In the genomic region with DNA sequence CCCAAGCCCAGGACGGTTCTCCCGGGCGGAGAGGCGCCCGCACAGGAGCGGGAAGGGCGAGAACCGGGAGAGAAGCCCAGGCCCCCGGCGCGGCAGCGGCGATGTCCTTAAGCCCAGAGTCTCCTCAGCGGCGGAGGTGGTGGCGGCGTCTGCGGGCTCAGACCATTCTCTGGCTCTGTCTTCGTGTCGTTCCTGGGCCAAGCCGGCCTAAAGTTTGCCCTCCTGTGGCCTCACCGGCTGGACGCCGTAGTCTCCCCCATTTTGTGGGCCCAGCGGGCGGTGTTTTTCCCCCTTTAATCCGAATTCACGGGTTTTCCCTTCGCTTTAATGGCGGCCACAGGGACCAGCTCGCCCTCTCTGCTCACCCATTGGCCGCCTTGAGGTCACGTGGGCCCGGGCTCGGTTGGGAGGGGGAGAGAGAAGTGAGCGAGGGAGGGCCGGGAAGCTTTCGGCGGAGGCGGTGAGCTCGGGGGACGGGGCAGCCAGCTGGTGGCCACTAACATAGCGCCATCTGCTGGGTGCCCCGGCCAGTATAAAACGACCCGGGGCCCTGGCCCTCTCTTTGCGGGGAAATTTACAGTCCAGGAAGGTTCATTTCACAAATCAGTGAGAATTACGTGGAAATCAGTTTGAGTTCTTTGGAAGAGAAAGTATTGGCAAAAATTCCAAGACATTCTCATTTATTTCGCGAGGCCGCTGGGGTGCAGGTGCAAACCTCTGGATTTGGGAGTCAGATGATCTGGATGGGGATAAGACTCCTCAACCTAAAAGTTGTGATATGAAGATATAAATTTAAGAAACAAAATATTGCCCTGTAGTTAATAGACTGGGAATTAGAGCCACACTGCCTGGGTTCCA, we compare ENCODE assay signal across 1 cellular context.
TF ChIP-seq lines count a peak whose summit lies in the region.

No MANE protein-coding gene starts in this region.

TF ChIP-seq in HepG2, 621 proteins besides CTCF, POLR2A, EP300 and RAD21 (continued from another document and continues in another):
- TF ChIP-seq, protein P1, sequence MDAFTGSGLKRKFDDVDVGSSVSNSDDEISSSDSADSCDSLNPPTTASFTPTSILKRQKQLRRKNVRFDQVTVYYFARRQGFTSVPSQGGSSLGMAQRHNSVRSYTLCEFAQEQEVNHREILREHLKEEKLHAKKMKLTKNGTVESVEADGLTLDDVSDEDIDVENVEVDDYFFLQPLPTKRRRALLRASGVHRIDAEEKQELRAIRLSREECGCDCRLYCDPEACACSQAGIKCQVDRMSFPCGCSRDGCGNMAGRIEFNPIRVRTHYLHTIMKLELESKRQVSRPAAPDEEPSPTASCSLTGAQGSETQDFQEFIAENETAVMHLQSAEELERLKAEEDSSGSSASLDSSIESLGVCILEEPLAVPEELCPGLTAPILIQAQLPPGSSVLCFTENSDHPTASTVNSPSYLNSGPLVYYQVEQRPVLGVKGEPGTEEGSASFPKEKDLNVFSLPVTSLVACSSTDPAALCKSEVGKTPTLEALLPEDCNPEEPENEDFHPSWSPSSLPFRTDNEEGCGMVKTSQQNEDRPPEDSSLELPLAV (CRISPR knock-in tag; conservative IDR thresholded peaks at IDR 0.05; ENCODE audit: low read depth): no peak
- 0 out of 2 replicates have a peak, but pooled peaks have one; percentile 26 for TF ChIP-seq PPARG (CRISPR knock-in tag; conservative IDR thresholded peaks at IDR 0.05)
- no peak for TF ChIP-seq ZBTB3 (CRISPR knock-in tag; IDR thresholded peaks at IDR 0.05; ENCODE audit: borderline replicate concordance, low read depth)
- no peak for TF ChIP-seq MTA3 (CRISPR knock-in tag; IDR thresholded peaks at IDR 0.05)
- no peak for TF ChIP-seq ZNF703 (CRISPR knock-in tag; IDR thresholded peaks at IDR 0.05; ENCODE audit: borderline replicate concordance)
- TF ChIP-seq, protein P2, sequence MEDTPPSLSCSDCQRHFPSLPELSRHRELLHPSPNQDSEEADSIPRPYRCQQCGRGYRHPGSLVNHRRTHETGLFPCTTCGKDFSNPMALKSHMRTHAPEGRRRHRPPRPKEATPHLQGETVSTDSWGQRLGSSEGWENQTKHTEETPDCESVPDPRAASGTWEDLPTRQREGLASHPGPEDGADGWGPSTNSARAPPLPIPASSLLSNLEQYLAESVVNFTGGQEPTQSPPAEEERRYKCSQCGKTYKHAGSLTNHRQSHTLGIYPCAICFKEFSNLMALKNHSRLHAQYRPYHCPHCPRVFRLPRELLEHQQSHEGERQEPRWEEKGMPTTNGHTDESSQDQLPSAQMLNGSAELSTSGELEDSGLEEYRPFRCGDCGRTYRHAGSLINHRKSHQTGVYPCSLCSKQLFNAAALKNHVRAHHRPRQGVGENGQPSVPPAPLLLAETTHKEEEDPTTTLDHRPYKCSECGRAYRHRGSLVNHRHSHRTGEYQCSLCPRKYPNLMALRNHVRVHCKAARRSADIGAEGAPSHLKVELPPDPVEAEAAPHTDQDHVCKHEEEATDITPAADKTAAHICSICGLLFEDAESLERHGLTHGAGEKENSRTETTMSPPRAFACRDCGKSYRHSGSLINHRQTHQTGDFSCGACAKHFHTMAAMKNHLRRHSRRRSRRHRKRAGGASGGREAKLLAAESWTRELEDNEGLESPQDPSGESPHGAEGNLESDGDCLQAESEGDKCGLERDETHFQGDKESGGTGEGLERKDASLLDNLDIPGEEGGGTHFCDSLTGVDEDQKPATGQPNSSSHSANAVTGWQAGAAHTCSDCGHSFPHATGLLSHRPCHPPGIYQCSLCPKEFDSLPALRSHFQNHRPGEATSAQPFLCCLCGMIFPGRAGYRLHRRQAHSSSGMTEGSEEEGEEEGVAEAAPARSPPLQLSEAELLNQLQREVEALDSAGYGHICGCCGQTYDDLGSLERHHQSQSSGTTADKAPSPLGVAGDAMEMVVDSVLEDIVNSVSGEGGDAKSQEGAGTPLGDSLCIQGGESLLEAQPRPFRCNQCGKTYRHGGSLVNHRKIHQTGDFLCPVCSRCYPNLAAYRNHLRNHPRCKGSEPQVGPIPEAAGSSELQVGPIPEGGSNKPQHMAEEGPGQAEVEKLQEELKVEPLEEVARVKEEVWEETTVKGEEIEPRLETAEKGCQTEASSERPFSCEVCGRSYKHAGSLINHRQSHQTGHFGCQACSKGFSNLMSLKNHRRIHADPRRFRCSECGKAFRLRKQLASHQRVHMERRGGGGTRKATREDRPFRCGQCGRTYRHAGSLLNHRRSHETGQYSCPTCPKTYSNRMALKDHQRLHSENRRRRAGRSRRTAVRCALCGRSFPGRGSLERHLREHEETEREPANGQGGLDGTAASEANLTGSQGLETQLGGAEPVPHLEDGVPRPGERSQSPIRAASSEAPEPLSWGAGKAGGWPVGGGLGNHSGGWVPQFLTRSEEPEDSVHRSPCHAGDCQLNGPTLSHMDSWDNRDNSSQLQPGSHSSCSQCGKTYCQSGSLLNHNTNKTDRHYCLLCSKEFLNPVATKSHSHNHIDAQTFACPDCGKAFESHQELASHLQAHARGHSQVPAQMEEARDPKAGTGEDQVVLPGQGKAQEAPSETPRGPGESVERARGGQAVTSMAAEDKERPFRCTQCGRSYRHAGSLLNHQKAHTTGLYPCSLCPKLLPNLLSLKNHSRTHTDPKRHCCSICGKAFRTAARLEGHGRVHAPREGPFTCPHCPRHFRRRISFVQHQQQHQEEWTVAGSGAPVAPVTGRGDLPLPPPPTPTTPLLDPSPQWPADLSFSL (CRISPR knock-in tag; IDR thresholded peaks at IDR 0.05): 0 out of 2 replicates have a peak, but pooled peaks have one; percentile 44
- TF ChIP-seq, protein P3, sequence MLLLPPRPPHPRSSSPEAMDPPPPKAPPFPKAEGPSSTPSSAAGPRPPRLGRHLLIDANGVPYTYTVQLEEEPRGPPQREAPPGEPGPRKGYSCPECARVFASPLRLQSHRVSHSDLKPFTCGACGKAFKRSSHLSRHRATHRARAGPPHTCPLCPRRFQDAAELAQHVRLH (CRISPR knock-in tag; IDR thresholded peaks at IDR 0.05; ENCODE audit: borderline replicate concordance, low read depth): peak; percentile 87; the same call in 1 of the 2 replicates
- no peak for TF ChIP-seq ZC3H4 (CRISPR knock-in tag; IDR thresholded peaks at IDR 0.05; ENCODE audit: borderline replicate concordance)
- TF ChIP-seq NCOA1 (CRISPR knock-in tag; IDR thresholded peaks at IDR 0.05): peak; percentile 82; the same call in 1 of the 2 replicates
- no peak for TF ChIP-seq EHMT2 (IDR thresholded peaks at IDR 0.05; ENCODE audit: borderline replicate concordance, low read depth, low read length)
- no peak for TF ChIP-seq TRIM24 (CRISPR knock-in tag; IDR thresholded peaks at IDR 0.05)
- TF ChIP-seq, protein P4, sequence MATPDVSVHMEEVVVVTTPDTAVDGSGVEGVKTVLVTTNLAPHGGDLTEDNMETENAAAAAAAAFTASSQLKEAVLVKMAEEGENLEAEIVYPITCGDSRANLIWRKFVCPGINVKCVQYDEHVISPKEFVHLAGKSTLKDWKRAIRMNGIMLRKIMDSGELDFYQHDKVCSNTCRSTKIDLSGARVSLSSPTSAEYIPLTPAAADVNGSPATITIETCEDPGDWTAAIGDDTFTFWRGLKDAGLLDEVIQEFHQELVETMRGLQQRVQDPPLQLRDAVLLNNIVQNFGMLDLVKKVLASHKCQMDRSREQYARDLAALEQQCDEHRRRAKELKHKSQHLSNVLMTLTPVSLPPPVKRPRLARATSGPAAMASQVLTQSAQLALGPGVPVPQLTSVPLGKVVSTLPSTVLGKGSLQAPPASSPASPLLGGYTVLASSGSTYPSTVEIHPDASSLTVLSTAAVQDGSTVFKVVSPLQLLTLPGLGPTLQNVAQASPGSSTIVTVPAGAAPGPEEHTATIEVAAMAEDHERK (CRISPR knock-in tag; IDR thresholded peaks at IDR 0.05; ENCODE audit: low read depth): no peak
- TF ChIP-seq, protein P5, sequence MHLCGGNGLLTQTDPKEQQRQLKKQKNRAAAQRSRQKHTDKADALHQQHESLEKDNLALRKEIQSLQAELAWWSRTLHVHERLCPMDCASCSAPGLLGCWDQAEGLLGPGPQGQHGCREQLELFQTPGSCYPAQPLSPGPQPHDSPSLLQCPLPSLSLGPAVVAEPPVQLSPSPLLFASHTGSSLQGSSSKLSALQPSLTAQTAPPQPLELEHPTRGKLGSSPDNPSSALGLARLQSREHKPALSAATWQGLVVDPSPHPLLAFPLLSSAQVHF (CRISPR knock-in tag; IDR thresholded peaks at IDR 0.05): no peak
- TF ChIP-seq, protein P6, sequence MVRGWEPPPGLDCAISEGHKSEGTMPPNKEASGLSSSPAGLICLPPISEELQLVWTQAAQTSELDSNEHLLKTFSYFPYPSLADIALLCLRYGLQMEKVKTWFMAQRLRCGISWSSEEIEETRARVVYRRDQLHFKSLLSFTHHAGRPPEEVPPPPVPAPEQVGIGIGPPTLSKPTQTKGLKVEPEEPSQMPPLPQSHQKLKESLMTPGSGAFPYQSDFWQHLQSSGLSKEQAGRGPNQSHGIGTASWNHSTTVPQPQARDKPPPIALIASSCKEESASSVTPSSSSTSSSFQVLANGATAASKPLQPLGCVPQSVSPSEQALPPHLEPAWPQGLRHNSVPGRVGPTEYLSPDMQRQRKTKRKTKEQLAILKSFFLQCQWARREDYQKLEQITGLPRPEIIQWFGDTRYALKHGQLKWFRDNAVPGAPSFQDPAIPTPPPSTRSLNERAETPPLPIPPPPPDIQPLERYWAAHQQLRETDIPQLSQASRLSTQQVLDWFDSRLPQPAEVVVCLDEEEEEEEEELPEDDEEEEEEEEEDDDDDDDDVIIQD (CRISPR knock-in tag; IDR thresholded peaks at IDR 0.05; ENCODE audit: low read depth): peak; percentile 93
- TF ChIP-seq HDAC2 (CRISPR knock-in tag; IDR thresholded peaks at IDR 0.05): peak; percentile 28; the same call in 1 of the 2 replicates
- TF ChIP-seq FOXO1 (CRISPR knock-in tag; IDR thresholded peaks at IDR 0.05): peak; percentile 49
- peak; percentile 92 for TF ChIP-seq ZNF430 (CRISPR knock-in tag; IDR thresholded peaks at IDR 0.05)
- TF ChIP-seq ESRRA (CRISPR knock-in tag; IDR thresholded peaks at IDR 0.05; ENCODE audit: low read depth): peak; percentile 50; the same call in 1 of the 2 replicates
- TF ChIP-seq, protein P7, sequence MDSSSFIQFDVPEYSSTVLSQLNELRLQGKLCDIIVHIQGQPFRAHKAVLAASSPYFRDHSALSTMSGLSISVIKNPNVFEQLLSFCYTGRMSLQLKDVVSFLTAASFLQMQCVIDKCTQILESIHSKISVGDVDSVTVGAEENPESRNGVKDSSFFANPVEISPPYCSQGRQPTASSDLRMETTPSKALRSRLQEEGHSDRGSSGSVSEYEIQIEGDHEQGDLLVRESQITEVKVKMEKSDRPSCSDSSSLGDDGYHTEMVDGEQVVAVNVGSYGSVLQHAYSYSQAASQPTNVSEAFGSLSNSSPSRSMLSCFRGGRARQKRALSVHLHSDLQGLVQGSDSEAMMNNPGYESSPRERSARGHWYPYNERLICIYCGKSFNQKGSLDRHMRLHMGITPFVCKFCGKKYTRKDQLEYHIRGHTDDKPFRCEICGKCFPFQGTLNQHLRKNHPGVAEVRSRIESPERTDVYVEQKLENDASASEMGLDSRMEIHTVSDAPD (CRISPR knock-in tag; IDR thresholded peaks at IDR 0.05): no peak; the same call in 1 of the 2 replicates
- TF ChIP-seq, protein P8, sequence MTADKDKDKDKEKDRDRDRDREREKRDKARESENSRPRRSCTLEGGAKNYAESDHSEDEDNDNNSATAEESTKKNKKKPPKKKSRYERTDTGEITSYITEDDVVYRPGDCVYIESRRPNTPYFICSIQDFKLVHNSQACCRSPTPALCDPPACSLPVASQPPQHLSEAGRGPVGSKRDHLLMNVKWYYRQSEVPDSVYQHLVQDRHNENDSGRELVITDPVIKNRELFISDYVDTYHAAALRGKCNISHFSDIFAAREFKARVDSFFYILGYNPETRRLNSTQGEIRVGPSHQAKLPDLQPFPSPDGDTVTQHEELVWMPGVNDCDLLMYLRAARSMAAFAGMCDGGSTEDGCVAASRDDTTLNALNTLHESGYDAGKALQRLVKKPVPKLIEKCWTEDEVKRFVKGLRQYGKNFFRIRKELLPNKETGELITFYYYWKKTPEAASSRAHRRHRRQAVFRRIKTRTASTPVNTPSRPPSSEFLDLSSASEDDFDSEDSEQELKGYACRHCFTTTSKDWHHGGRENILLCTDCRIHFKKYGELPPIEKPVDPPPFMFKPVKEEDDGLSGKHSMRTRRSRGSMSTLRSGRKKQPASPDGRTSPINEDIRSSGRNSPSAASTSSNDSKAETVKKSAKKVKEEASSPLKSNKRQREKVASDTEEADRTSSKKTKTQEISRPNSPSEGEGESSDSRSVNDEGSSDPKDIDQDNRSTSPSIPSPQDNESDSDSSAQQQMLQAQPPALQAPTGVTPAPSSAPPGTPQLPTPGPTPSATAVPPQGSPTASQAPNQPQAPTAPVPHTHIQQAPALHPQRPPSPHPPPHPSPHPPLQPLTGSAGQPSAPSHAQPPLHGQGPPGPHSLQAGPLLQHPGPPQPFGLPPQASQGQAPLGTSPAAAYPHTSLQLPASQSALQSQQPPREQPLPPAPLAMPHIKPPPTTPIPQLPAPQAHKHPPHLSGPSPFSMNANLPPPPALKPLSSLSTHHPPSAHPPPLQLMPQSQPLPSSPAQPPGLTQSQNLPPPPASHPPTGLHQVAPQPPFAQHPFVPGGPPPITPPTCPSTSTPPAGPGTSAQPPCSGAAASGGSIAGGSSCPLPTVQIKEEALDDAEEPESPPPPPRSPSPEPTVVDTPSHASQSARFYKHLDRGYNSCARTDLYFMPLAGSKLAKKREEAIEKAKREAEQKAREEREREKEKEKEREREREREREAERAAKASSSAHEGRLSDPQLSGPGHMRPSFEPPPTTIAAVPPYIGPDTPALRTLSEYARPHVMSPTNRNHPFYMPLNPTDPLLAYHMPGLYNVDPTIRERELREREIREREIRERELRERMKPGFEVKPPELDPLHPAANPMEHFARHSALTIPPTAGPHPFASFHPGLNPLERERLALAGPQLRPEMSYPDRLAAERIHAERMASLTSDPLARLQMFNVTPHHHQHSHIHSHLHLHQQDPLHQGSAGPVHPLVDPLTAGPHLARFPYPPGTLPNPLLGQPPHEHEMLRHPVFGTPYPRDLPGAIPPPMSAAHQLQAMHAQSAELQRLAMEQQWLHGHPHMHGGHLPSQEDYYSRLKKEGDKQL (CRISPR knock-in tag; IDR thresholded peaks at IDR 0.05; ENCODE audit: low read depth): no peak; the same call in 1 of the 2 replicates
- TF ChIP-seq ZNF530 (CRISPR knock-in tag; IDR thresholded peaks at IDR 0.05; ENCODE audit: low read depth): no peak
- TF ChIP-seq KMT2B (CRISPR knock-in tag; IDR thresholded peaks at IDR 0.05): peak; percentile 92
- peak; percentile 47; the same call in 1 of the 2 replicates for TF ChIP-seq MTF2 (CRISPR knock-in tag; IDR thresholded peaks at IDR 0.05; ENCODE audit: borderline replicate concordance)
- peak; percentile 92; the same call in 1 of the 2 replicates for TF ChIP-seq ZFP90 (CRISPR knock-in tag; IDR thresholded peaks at IDR 0.05; ENCODE audit: borderline replicate concordance)
- TF ChIP-seq ZNF232 (CRISPR knock-in tag; IDR thresholded peaks at IDR 0.05; ENCODE audit: borderline replicate concordance): peak; percentile 65; the same call in 1 of the 2 replicates
- 0 out of 2 replicates have a peak, but pooled peaks have one; percentile 27 for TF ChIP-seq SOX13 (IDR thresholded peaks at IDR 0.05)
- peak in 1 of 2 experiments; percentile 44; a peak in 1 of 4 replicates for TF ChIP-seq SOX13 (CRISPR knock-in tag; conservative IDR thresholded peaks at IDR 0.05 in 1 of 2, IDR thresholded peaks at IDR 0.05 in 1 of 2)
- TF ChIP-seq ZNF446 (CRISPR knock-in tag; IDR thresholded peaks at IDR 0.05): 0 out of 2 replicates have a peak, but pooled peaks have one; percentile 38
- TF ChIP-seq, protein P9, sequence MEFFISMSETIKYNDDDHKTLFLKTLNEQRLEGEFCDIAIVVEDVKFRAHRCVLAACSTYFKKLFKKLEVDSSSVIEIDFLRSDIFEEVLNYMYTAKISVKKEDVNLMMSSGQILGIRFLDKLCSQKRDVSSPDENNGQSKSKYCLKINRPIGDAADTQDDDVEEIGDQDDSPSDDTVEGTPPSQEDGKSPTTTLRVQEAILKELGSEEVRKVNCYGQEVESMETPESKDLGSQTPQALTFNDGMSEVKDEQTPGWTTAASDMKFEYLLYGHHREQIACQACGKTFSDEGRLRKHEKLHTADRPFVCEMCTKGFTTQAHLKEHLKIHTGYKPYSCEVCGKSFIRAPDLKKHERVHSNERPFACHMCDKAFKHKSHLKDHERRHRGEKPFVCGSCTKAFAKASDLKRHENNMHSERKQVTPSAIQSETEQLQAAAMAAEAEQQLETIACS (CRISPR knock-in tag; IDR thresholded peaks at IDR 0.05): peak; percentile 53; the same call in 1 of the 2 replicates
- peak; percentile 94 for TF ChIP-seq POLR2AphosphoS5 (IDR thresholded peaks at IDR 0.05; ENCODE audit: low read depth, low read length)
- no peak for TF ChIP-seq ZKSCAN5 (CRISPR knock-in tag; IDR thresholded peaks at IDR 0.05)
